In genomic region chr4:153974452-153974851, GRCh38 we compare ENCODE assay signal across 7 cellular contexts.
"Had no signal": no experiment of that assay in that cellular context is flagged by ENCODE, and none has a peak within 500 bp of the region (broad histone marks: within the 10 kb centered on the region; RNA-seq: fewer than 3 reads in every experiment).

No MANE protein-coding gene starts in this region.

- H3K36me3 ChIP-seq: HAP-1 had no signal

- H3K9ac ChIP-seq: GM23248 had no signal

- H3K4me1 ChIP-seq: HAP-1 had no signal

- H2AFZ ChIP-seq: GM23248 had no signal

- DNase-seq: GM23248, GOT3, H7, KG1 had no signal

- ATAC-seq: HCT116 had no signal

- H3K27ac ChIP-seq: GM23248 had no signal

- H3K4me3 ChIP-seq: GM23248, HAP-1 had no signal

- FAIRE-seq: HTR-8/SVneo had no signal
